ENCODE assay signal across 10 cellular contexts in genomic region chr20:45299786-45300185, GRCh38. TPM values are rescaled to one million over a fixed set of nuclear protein-coding genes. Genes with fewer than 3 reads are reported as not detected.
"Had no signal": no experiment of that assay in that cellular context is flagged by ENCODE, and none has a peak within 500 bp of the region (broad histone marks: within the 10 kb centered on the region; RNA-seq: fewer than 3 reads in every experiment).

No MANE protein-coding gene starts in this region.

- DNase-seq: IMR-90, KBM-7, KG1 had no signal

- H3K27ac ChIP-seq: HL-60, KMS-11 had no signal

- H3K4me3 Mint-ChIP-seq: IgD-negative memory B cell had no signal

- H3K27ac Mint-ChIP-seq: IgD-negative memory B cell had no signal

- H3K4me1 Mint-ChIP-seq: IgD-negative memory B cell had no signal

- H3K9me3 Mint-ChIP-seq: IgD-negative memory B cell had no signal

- H3K4me3 ChIP-seq: K562 had no signal

- ATAC-seq: HepG2, K562 had no signal

RNA-seq across cellular contexts. Expression of gene RBPJL, which starts 6.9 kb away (rescaled TPM):
- total RNA-seq: HepG2, HT-29, HT1080, IMR-90, K562 had no signal

RNA-seq across cellular contexts. Expression of gene MATN4, which starts 8.3 kb away (rescaled TPM):
- total RNA-seq: HepG2, HT1080, IMR-90 had no signal

RNA-seq across cellular contexts. Expression of gene SLPI, which starts 45.4 kb away (rescaled TPM):
- total RNA-seq: HepG2, HT1080, IMR-90 had no signal
